23 cellular contexts compared by ENCODE assay signal in the genomic region with DNA sequence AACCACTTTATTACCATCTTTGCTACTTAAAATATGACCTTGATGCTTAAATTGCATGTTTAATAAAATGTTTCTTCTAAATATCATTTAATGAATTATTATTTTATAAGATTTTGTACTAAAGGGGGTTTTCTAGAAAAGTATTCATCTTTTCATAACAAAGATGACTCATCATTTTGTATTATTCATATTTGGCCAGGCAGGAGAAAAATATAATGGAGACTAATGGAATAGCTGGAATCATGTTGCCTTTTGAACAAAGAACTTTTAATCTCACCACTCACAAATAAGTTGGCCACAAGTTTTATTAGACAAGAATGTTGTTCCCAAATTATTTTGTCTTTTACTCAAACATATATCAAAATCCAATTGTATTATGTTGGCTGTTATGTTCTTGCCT.
"Had no signal": no experiment of that assay in that cellular context is flagged by ENCODE, and none has a peak within 500 bp of the region (broad histone marks: within the 10 kb centered on the region; RNA-seq: fewer than 3 reads in every experiment).

No MANE protein-coding gene starts in this region.

- H3K9me3 ChIP-seq: SJSA1 had no signal

- H3K4me3 ChIP-seq: SJSA1, SK-N-MC had no signal

- H3K4me1 ChIP-seq: SJSA1 had no signal

- DNase-seq: Kasumi-1, MM.1S, NCI-H1092 treated with DMSO at 0.1 percent for 48 hours, NCI-H1436, NCI-H187, NCI-H2029, NCI-H2081 treated with DMSO at 0.1 percent for 48 hours, NCI-H2171, NCI-H226, NCI-H446, NCI-H510A, NCI-H524 treated with DMSO at 0.1 percent for 48 hours, NCI-H69, NCI-H774, Right ventricle myocardium superior, RPMI8226, SIG-M5 had no signal

- FAIRE-seq: HTR-8/SVneo, RCC 7860 had no signal

- H3K36me3 ChIP-seq: SJSA1 had no signal

- H3K27ac ChIP-seq: HL-60, KMS-11, SJSA1, SK-N-MC had no signal

- H3K27me3 ChIP-seq: SJSA1 had no signal

- H3K4me2 ChIP-seq: KMS-11 had no signal

- H3K9ac ChIP-seq: KMS-11 had no signal
